32 cellular contexts compared by ENCODE assay signal in genomic region chr14:57851354-57851753, GRCh38. TPM values are rescaled to one million over a fixed set of nuclear protein-coding genes. Genes with fewer than 3 reads are reported as not detected.
"Had no signal": no experiment of that assay in that cellular context is flagged by ENCODE, and none has a peak within 500 bp of the region (broad histone marks: within the 10 kb centered on the region; RNA-seq: fewer than 3 reads in every experiment).

No MANE protein-coding gene starts in this region.

- H3K4me3 ChIP-seq: K562, MG63, Peyer's patch, SJSA1 had no signal

- H3K9me3 ChIP-seq: MG63, Peyer's patch, SJSA1, SK-N-SH had no signal

- H3K4me2 ChIP-seq: SK-N-SH had no signal

- H3K36me3 ChIP-seq: MG63, Peyer's patch, SJSA1 had no signal

- DNase-seq: Kasumi-1, KG1, MG63, NCI-H1048, NCI-H1092 treated with DMSO at 0.1 percent for 48 hours, NCI-H1417, NCI-H1436, NCI-H146, NCI-H1694, NCI-H187, NCI-H1930, NCI-H2029 treated with DMSO at 0.1 percent for 48 hours, NCI-H2081 treated with DMSO at 0.1 percent for 48 hours, NCI-H2107, NCI-H226, NCI-H446, NCI-H510A treated with DMSO at 0.1 percent for 48 hours, NCI-H524 treated with DMSO at 0.1 percent for 48 hours, NCI-H526 treated with DMSO at 0.1 percent for 48 hours, NCI-H774, Peyer's patch, Right ventricle myocardium superior, RPMI8226, SHP77 treated with DMSO at 0.1 percent for 48 hours, SK-N-SH, SW 1271, T-helper 1 cell had no signal

- H3K9ac ChIP-seq: SK-N-SH had no signal

- ATAC-seq: K562 had no signal

- H3K4me1 ChIP-seq: Peyer's patch, SJSA1 had no signal

- H3K27ac ChIP-seq: Peyer's patch, SJSA1 had no signal

- H3K9me2 ChIP-seq: SK-N-SH had no signal

- H3K27me3 ChIP-seq: MG63, Peyer's patch, SJSA1 had no signal

RNA-seq across cellular contexts. Expression of gene SLC35F4, which starts 14.5 kb away (rescaled TPM):
- total RNA-seq: K562, M059J, NCI-H460, OCI-LY7, Peyer's patch, Right ventricle myocardium superior, SJSA1 had no signal
